In the genomic region with DNA sequence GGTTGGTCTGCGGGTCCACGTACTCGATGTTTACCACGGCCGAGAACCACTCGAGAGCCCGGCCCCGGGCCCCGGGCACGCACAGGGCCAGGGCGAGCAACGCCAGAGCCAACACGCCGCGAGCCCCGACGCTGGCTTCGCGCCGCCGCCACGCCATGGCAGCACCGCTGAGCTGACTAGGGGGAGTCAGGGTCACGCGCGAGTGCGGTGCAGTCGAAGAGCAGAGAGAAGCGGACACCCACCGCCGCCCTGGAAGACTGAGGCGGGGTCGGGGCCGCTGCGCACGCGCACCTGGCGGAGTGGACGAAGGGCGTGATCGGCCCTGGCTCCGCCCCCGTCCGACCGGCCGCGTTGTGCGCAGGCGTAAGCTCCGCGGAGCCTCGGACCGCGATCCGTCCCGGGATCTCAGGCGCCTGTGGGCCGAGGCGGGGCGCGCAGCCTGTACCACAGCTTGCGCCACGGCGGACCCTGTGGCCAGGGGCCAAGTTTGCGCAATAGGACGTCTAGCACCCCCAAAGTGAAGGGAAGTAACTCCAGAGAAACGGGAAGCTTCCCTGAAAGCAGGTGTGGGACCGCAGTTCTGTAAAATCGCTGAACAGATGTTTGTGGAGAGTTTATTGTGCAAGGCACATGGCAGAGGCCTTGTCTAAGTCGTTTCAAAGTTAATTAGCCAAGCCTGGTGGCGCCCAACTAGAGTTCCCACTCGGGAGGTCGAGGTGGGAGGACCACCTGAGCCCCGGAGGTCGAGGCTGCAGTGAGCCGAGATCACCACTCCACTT, we compare ENCODE assay signal across 1 cellular context.
TF ChIP-seq lines count a peak whose summit lies in the region.

A gene with protein sequence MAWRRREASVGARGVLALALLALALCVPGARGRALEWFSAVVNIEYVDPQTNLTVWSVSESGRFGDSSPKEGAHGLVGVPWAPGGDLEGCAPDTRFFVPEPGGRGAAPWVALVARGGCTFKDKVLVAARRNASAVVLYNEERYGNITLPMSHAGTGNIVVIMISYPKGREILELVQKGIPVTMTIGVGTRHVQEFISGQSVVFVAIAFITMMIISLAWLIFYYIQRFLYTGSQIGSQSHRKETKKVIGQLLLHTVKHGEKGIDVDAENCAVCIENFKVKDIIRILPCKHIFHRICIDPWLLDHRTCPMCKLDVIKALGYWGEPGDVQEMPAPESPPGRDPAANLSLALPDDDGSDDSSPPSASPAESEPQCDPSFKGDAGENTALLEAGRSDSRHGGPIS (minus strand): TSS at position 270 of the 779 bp plus-strand sequence. CDS start 113 bp downstream, at position 157.

TF ChIP-seq in HepG2, 621 proteins besides CTCF, POLR2A, EP300 and RAD21 (continued from another document and continues in another):
- TF ChIP-seq, protein P1, sequence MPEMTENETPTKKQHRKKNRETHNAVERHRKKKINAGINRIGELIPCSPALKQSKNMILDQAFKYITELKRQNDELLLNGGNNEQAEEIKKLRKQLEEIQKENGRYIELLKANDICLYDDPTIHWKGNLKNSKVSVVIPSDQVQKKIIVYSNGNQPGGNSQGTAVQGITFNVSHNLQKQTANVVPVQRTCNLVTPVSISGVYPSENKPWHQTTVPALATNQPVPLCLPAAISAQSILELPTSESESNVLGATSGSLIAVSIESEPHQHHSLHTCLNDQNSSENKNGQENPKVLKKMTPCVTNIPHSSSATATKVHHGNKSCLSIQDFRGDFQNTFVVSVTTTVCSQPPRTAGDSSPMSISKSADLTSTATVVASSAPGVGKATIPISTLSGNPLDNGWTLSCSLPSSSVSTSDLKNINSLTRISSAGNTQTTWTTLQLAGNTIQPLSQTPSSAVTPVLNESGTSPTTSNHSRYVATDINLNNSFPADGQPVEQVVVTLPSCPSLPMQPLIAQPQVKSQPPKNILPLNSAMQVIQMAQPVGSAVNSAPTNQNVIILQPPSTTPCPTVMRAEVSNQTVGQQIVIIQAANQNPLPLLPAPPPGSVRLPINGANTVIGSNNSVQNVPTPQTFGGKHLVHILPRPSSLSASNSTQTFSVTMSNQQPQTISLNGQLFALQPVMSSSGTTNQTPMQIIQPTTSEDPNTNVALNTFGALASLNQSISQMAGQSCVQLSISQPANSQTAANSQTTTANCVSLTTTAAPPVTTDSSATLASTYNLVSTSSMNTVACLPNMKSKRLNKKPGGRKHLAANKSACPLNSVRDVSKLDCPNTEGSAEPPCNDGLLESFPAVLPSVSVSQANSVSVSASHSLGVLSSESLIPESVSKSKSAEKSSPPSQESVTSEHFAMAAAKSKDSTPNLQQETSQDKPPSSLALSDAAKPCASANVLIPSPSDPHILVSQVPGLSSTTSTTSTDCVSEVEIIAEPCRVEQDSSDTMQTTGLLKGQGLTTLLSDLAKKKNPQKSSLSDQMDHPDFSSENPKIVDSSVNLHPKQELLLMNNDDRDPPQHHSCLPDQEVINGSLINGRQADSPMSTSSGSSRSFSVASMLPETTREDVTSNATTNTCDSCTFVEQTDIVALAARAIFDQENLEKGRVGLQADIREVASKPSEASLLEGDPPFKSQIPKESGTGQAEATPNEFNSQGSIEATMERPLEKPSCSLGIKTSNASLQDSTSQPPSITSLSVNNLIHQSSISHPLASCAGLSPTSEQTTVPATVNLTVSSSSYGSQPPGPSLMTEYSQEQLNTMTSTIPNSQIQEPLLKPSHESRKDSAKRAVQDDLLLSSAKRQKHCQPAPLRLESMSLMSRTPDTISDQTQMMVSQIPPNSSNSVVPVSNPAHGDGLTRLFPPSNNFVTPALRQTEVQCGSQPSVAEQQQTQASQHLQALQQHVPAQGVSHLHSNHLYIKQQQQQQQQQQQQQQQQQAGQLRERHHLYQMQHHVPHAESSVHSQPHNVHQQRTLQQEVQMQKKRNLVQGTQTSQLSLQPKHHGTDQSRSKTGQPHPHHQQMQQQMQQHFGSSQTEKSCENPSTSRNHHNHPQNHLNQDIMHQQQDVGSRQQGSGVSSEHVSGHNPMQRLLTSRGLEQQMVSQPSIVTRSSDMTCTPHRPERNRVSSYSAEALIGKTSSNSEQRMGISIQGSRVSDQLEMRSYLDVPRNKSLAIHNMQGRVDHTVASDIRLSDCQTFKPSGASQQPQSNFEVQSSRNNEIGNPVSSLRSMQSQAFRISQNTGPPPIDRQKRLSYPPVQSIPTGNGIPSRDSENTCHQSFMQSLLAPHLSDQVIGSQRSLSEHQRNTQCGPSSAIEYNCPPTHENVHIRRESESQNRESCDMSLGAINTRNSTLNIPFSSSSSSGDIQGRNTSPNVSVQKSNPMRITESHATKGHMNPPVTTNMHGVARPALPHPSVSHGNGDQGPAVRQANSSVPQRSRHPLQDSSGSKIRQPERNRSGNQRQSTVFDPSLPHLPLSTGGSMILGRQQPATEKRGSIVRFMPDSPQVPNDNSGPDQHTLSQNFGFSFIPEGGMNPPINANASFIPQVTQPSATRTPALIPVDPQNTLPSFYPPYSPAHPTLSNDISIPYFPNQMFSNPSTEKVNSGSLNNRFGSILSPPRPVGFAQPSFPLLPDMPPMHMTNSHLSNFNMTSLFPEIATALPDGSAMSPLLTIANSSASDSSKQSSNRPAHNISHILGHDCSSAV (CRISPR knock-in tag; IDR thresholded peaks at IDR 0.05; ENCODE audit: borderline replicate concordance): no peak
- TF ChIP-seq NFIC (IDR thresholded peaks at IDR 0.05; ENCODE audit: low read length) (no peak), RFX5 (IDR thresholded peaks at IDR 0.05; ENCODE audit: low read depth, low read length) (no peak; the same call in 1 of the 2 replicates), ZNF343 (CRISPR knock-in tag; IDR thresholded peaks at IDR 0.05) (peak; percentile 98), ZNF138 (CRISPR knock-in tag; IDR thresholded peaks at IDR 0.05; ENCODE audit: low read depth) (peak; percentile 95; the same call in 1 of the 2 replicates), PAX8 (CRISPR knock-in tag; IDR thresholded peaks at IDR 0.05; ENCODE audit: borderline replicate concordance) (peak; percentile 89; the same call in 1 of the 2 replicates), SIX4 (CRISPR knock-in tag; IDR thresholded peaks at IDR 0.05) (peak; percentile 27; the same call in 1 of the 2 replicates), ZNF180 (CRISPR knock-in tag; IDR thresholded peaks at IDR 0.05; ENCODE audit: borderline replicate concordance, low read depth) (0 out of 2 replicates have a peak, but pooled peaks have one; percentile 70), ZSCAN31 (CRISPR knock-in tag; IDR thresholded peaks at IDR 0.05; ENCODE audit: low read depth) (peak; percentile 79), GABPA (IDR thresholded peaks at IDR 0.05; ENCODE audit: low read depth, low read length) (no peak), GABPA (CRISPR knock-in tag; IDR thresholded peaks at IDR 0.05; ENCODE audit: low read depth) (no peak), HOXA3 (CRISPR knock-in tag; IDR thresholded peaks at IDR 0.05) (peak; percentile 97), ZFP41 (CRISPR knock-in tag; IDR thresholded peaks at IDR 0.05; ENCODE audit: borderline replicate concordance) (peak; percentile 83; the same call in 1 of the 2 replicates), HHEX (CRISPR knock-in tag; IDR thresholded peaks at IDR 0.05) (no peak), NKX3-1 (CRISPR knock-in tag; IDR thresholded peaks at IDR 0.05) (peak; percentile 97; the same call in 1 of the 2 replicates), ZNF564 (CRISPR knock-in tag; IDR thresholded peaks at IDR 0.05) (peak; percentile 95), ZNF460 (CRISPR knock-in tag; IDR thresholded peaks at IDR 0.05; ENCODE audit: borderline replicate concordance) (no peak; the same call in 1 of the 2 replicates), ZNF296 (CRISPR knock-in tag; conservative IDR thresholded peaks at IDR 0.05) (no peak)
- TF ChIP-seq, protein P2, sequence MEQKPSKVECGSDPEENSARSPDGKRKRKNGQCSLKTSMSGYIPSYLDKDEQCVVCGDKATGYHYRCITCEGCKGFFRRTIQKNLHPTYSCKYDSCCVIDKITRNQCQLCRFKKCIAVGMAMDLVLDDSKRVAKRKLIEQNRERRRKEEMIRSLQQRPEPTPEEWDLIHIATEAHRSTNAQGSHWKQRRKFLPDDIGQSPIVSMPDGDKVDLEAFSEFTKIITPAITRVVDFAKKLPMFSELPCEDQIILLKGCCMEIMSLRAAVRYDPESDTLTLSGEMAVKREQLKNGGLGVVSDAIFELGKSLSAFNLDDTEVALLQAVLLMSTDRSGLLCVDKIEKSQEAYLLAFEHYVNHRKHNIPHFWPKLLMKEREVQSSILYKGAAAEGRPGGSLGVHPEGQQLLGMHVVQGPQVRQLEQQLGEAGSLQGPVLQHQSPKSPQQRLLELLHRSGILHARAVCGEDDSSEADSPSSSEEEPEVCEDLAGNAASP (CRISPR knock-in tag; IDR thresholded peaks at IDR 0.05; ENCODE audit: borderline replicate concordance): peak; percentile 53
- TF ChIP-seq, protein P3, sequence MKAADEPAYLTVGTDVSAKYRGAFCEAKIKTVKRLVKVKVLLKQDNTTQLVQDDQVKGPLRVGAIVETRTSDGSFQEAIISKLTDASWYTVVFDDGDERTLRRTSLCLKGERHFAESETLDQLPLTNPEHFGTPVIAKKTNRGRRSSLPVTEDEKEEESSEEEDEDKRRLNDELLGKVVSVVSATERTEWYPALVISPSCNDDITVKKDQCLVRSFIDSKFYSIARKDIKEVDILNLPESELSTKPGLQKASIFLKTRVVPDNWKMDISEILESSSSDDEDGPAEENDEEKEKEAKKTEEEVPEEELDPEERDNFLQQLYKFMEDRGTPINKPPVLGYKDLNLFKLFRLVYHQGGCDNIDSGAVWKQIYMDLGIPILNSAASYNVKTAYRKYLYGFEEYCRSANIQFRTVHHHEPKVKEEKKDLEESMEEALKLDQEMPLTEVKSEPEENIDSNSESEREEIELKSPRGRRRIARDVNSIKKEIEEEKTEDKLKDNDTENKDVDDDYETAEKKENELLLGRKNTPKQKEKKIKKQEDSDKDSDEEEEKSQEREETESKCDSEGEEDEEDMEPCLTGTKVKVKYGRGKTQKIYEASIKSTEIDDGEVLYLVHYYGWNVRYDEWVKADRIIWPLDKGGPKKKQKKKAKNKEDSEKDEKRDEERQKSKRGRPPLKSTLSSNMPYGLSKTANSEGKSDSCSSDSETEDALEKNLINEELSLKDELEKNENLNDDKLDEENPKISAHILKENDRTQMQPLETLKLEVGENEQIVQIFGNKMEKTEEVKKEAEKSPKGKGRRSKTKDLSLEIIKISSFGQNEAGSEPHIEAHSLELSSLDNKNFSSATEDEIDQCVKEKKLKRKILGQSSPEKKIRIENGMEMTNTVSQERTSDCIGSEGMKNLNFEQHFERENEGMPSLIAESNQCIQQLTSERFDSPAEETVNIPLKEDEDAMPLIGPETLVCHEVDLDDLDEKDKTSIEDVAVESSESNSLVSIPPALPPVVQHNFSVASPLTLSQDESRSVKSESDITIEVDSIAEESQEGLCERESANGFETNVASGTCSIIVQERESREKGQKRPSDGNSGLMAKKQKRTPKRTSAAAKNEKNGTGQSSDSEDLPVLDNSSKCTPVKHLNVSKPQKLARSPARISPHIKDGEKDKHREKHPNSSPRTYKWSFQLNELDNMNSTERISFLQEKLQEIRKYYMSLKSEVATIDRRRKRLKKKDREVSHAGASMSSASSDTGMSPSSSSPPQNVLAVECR (CRISPR knock-in tag; IDR thresholded peaks at IDR 0.05; ENCODE audit: borderline replicate concordance): peak; percentile 94; the same call in 1 of the 2 replicates
- TF ChIP-seq, protein P4, sequence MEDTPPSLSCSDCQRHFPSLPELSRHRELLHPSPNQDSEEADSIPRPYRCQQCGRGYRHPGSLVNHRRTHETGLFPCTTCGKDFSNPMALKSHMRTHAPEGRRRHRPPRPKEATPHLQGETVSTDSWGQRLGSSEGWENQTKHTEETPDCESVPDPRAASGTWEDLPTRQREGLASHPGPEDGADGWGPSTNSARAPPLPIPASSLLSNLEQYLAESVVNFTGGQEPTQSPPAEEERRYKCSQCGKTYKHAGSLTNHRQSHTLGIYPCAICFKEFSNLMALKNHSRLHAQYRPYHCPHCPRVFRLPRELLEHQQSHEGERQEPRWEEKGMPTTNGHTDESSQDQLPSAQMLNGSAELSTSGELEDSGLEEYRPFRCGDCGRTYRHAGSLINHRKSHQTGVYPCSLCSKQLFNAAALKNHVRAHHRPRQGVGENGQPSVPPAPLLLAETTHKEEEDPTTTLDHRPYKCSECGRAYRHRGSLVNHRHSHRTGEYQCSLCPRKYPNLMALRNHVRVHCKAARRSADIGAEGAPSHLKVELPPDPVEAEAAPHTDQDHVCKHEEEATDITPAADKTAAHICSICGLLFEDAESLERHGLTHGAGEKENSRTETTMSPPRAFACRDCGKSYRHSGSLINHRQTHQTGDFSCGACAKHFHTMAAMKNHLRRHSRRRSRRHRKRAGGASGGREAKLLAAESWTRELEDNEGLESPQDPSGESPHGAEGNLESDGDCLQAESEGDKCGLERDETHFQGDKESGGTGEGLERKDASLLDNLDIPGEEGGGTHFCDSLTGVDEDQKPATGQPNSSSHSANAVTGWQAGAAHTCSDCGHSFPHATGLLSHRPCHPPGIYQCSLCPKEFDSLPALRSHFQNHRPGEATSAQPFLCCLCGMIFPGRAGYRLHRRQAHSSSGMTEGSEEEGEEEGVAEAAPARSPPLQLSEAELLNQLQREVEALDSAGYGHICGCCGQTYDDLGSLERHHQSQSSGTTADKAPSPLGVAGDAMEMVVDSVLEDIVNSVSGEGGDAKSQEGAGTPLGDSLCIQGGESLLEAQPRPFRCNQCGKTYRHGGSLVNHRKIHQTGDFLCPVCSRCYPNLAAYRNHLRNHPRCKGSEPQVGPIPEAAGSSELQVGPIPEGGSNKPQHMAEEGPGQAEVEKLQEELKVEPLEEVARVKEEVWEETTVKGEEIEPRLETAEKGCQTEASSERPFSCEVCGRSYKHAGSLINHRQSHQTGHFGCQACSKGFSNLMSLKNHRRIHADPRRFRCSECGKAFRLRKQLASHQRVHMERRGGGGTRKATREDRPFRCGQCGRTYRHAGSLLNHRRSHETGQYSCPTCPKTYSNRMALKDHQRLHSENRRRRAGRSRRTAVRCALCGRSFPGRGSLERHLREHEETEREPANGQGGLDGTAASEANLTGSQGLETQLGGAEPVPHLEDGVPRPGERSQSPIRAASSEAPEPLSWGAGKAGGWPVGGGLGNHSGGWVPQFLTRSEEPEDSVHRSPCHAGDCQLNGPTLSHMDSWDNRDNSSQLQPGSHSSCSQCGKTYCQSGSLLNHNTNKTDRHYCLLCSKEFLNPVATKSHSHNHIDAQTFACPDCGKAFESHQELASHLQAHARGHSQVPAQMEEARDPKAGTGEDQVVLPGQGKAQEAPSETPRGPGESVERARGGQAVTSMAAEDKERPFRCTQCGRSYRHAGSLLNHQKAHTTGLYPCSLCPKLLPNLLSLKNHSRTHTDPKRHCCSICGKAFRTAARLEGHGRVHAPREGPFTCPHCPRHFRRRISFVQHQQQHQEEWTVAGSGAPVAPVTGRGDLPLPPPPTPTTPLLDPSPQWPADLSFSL (CRISPR knock-in tag; IDR thresholded peaks at IDR 0.05): no peak
- TF ChIP-seq, protein P5, sequence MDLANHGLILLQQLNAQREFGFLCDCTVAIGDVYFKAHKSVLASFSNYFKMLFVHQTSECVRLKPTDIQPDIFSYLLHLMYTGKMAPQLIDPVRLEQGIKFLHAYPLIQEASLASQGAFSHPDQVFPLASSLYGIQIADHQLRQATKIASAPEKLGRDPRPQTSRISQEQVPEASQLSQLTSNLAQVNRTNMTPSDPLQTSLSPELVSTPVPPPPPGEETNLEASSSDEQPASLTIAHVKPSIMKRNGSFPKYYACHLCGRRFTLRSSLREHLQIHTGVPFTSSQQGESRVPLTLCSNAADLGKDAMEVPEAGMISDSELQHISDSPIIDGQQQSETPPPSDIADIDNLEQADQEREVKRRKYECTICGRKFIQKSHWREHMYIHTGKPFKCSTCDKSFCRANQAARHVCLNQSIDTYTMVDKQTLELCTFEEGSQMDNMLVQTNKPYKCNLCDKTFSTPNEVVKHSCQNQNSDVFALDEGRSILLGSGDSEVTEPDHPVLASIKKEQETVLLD (CRISPR knock-in tag; IDR thresholded peaks at IDR 0.05; ENCODE audit: low read depth): peak; percentile 94
- TF ChIP-seq, protein P6, sequence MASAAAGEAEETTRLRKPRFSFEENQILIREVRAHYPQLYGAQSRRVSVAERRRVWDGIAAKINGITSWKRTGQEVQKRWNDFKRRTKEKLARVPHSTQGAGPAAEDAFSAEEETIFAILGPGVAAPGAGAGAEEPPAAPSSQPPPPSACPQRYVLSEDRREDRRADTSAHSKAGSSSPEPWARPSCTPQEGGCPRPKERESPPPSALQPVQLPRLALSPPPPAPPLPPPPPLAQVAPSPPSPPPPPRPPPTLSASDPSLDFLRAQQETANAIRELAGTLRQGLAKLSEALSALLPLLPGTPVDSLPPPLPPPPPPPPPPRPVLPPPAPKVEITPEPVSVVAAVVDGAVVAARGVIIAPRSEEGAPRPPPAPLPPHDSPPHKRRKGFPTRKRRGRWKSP (CRISPR knock-in tag; IDR thresholded peaks at IDR 0.05): peak; percentile 98
